Comparison of ENCODE assay signal across 8 cellular contexts in genomic region chr12:119036878-119037493, GRCh38. TPM values are rescaled to one million over a fixed set of nuclear protein-coding genes. Genes with fewer than 3 reads are reported as not detected.
DNase-seq lines count a peak whose midpoint lies in the region; ATAC-seq and TF ChIP-seq lines count a peak whose summit lies in the region.

No MANE protein-coding gene starts in this region.

- ATAC-seq in HG02763 (IDR thresholded peaks at IDR 0.05; ENCODE audit: unreplicated experiment) = no peak

- WGBS in sigmoid colon, 2 donors = 40 to 45% methylated on average over 13 of the region's 13 CpGs

- TF ChIP-seq POLR2A in sigmoid colon (IDR thresholded peaks at IDR 0.05) = no peak

- H3K4me3 ChIP-seq in AG09309 (ENCODE audit: control insufficient read depth, low read depth, low read length) (no peak overlapping the region), epithelial cell of proximal tubule (ENCODE audit: low read depth, low read length) (no peak overlapping the region), sigmoid colon (no peak overlapping the region)

- H3K36me3 ChIP-seq in sigmoid colon = no peaks in the 10 kb centered on the region

- no peak for DNase-seq in AG09309 (ENCODE audit: low read depth)
- peak; percentile 64 for DNase-seq in ELF-1 (ENCODE audit: low read depth, low spot score)
- DNase-seq in NCI-H460 (ENCODE audit: extremely low read depth, low read depth) = peak; percentile 17
- no peak for DNase-seq in epithelial cell of proximal tubule (ENCODE audit: low read depth)
- no peak for DNase-seq in sigmoid colon
- DNase-seq in SKM-1 treated with dmso at 0.1 percent for 144 hours (lab: John Stamatoyannopoulos, UW; ENCODE audit: unreplicated experiment) = no peak
- no peak for DNase-seq in NK-92 (lab: John Stamatoyannopoulos, UW; ENCODE audit: unreplicated experiment)

- no peak for TF ChIP-seq EP300 in sigmoid colon (IDR thresholded peaks at IDR 0.05)

- H3K9me3 ChIP-seq in sigmoid colon = no peaks in the 10 kb centered on the region

- H3K27ac ChIP-seq in sigmoid colon = no peak overlapping the region

- H3K4me1 ChIP-seq in sigmoid colon = no peaks in the 10 kb centered on the region

- intact Hi-C loops in sigmoid colon (cut with DNase I) = loop anchor here (5.0 kb wide), 1 partner anchor 380 kb away; no protein-coding TSS in a partner anchor

- TF ChIP-seq CTCF in AG09309 (IDR thresholded peaks at IDR 0.05; ENCODE audit: control insufficient read depth, insufficient read depth, low read depth, low read length, missing control alignments) = peak; percentile 30
- TF ChIP-seq CTCF in epithelial cell of proximal tubule (conservative IDR thresholded peaks at IDR 0.05; ENCODE audit: low read depth, low read length) = peak; percentile 55
- peak; percentile 26 to 55 (median 46) for TF ChIP-seq CTCF in sigmoid colon (IDR thresholded peaks at IDR 0.05)

- peaks cover 0 to 6% (median 0%) of the 10 kb centered on the region in 3 donors for H3K27me3 ChIP-seq in sigmoid colon

RNA-seq across cellular contexts. Expression of gene SRRM4, which starts 55.6 kb away (rescaled TPM):
- 0.03 TPM in 1 of 2 replicates, not detected in the other for total RNA-seq in NCI-H460 (2014; rRNA removed; shearing (Covaris generic))
- 0.43 TPM in 1 of 2 replicates, not detected in the other for polyA plus RNA-seq in NCI-H460 (2014; cell fraction: nucleus; rRNA removed)
- total RNA-seq in epithelial cell of proximal tubule (under 0.01 TPM in 1 of 2 replicates, not detected in the other), sigmoid colon (under 1 TPM in 2 of 4 donors, not detected in 2; under 0.01 to 0.14 TPM)
- polyA plus RNA-seq in sigmoid colon = under 1 TPM in 1 of 3 donors, not detected in 2; 0.07 TPM

Comparison
In these comparisons a context has a peak if more than half of its experiments do, and no peak if none do; other contexts are left out.
1. DNase-seq: peak in ELF-1 (single experiment) and NCI-H460 (single experiment); none in AG09309 (single experiment), epithelial cell of proximal tubule (single experiment), sigmoid colon (single experiment), SKM-1 treated with dmso at 0.1 percent for 144 hours (single experiment) and NK-92 (single experiment).
2. Peak in every context shown above with its lines, with median percentiles within 50 percentile points of each other: CTCF ChIP-seq.